1 cellular context compared by ENCODE assay signal in the genomic region with DNA sequence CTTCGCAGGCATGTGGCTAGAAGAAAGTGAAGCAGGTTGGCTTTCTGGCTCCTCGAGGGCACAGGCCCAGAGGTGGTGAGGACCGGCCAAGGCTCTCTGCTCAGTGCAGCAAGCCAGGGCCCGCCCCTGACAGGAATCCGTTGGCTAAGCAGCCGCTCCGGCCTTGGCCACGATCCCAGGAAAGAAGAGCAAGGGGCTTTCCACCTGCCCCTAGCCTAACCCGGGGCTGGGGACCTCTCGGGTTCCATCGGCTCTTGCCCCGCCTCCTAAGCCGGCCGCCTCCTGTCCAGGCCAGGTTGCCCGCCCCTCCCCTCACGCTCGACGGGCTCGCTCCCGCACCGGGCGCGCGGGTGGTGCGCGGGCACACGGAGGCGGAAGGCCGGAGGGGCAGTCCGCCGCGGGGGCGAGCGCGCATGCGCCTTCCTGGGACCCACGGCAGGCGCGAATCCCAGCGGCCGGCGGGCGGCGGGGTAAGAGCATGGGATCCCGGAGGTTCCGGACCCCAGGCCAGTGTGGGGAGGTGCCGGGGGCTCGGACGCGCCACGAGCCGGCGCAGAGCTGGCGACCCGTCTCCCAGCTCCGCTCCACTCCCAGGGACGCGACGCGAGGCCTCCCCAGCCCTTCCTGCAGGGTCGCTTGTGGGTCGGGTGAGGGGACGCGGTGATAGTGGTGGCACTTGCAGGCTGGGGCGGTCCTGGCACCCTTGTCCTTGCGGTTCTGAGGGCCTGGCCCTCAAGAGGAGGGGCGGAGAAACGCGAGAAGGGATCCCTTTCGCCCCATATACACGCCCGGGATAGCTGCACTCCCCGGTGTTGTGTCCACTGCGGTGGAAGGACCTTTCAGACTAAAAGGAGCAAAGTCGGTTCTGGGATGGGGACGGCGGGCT.
A peak's percentile ranks its signal among the peaks of the same experiment; 100 is the strongest.
TF ChIP-seq lines count a peak whose summit lies in the region.

A gene (plus strand): TSS at position 410 of the 886 bp plus-strand sequence. CDS start 3,351 bp downstream, outside the sequence.

TF ChIP-seq in HEK293, 187 proteins besides CTCF, POLR2A, EP300 and RAD21 (continued from another document and continues in another):
- TF ChIP-seq ZNF792 (tag by site-specific recombination; IDR thresholded peaks at IDR 0.05) = no peak
- no peak for TF ChIP-seq ZNF433 (tag by site-specific recombination; IDR thresholded peaks at IDR 0.05; ENCODE audit: low read depth)
- TF ChIP-seq ZNF292 (tag by site-specific recombination; IDR thresholded peaks at IDR 0.05; ENCODE audit: borderline replicate concordance, low read depth) = no peak
- TF ChIP-seq ZNF248 (tag by site-specific recombination; IDR thresholded peaks at IDR 0.05) = no peak
- peak; percentile 90 for TF ChIP-seq ZNF335 (tag by site-specific recombination; conservative IDR thresholded peaks at IDR 0.05)
- TF ChIP-seq ZNF514 (tag by site-specific recombination; IDR thresholded peaks at IDR 0.05) = no peak
- TF ChIP-seq, protein P1, sequence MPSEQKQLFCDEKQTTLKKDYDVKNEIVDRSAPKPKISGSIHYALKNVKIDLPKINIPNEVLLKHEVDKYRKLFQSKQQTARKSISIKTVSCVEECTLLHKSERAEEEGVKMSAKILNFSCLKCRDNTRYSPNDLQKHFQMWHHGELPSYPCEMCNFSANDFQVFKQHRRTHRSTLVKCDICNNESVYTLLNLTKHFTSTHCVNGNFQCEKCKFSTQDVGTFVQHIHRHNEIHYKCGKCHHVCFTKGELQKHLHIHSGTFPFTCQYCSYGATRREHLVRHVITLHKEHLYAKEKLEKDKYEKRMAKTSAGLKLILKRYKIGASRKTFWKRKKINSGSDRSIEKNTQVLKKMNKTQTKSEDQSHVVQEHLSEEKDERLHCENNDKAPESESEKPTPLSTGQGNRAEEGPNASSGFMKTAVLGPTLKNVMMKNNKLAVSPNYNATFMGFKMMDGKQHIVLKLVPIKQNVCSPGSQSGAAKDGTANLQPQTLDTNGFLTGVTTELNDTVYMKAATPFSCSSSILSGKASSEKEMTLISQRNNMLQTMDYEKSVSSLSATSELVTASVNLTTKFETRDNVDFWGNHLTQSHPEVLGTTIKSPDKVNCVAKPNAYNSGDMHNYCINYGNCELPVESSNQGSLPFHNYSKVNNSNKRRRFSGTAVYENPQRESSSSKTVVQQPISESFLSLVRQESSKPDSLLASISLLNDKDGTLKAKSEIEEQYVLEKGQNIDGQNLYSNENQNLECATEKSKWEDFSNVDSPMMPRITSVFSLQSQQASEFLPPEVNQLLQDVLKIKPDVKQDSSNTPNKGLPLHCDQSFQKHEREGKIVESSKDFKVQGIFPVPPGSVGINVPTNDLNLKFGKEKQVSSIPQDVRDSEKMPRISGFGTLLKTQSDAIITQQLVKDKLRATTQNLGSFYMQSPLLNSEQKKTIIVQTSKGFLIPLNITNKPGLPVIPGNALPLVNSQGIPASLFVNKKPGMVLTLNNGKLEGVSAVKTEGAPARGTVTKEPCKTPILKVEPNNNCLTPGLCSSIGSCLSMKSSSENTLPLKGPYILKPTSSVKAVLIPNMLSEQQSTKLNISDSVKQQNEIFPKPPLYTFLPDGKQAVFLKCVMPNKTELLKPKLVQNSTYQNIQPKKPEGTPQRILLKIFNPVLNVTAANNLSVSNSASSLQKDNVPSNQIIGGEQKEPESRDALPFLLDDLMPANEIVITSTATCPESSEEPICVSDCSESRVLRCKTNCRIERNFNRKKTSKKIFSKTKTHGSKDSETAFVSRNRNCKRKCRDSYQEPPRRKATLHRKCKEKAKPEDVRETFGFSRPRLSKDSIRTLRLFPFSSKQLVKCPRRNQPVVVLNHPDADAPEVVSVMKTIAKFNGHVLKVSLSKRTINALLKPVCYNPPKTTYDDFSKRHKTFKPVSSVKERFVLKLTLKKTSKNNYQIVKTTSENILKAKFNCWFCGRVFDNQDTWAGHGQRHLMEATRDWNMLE (tag by site-specific recombination; conservative IDR thresholded peaks at IDR 0.05; ENCODE audit: low read depth) = peak; percentile 25; the same call in 1 of the 2 replicates
- no peak for TF ChIP-seq ZNF555 (tag by site-specific recombination; conservative IDR thresholded peaks at IDR 0.05)
- TF ChIP-seq GFI1B (tag by site-specific recombination; IDR thresholded peaks at IDR 0.05) = no peak
- no peak for TF ChIP-seq ZNF16 (tag by site-specific recombination; IDR thresholded peaks at IDR 0.05; ENCODE audit: low read depth)
- TF ChIP-seq, protein P2, sequence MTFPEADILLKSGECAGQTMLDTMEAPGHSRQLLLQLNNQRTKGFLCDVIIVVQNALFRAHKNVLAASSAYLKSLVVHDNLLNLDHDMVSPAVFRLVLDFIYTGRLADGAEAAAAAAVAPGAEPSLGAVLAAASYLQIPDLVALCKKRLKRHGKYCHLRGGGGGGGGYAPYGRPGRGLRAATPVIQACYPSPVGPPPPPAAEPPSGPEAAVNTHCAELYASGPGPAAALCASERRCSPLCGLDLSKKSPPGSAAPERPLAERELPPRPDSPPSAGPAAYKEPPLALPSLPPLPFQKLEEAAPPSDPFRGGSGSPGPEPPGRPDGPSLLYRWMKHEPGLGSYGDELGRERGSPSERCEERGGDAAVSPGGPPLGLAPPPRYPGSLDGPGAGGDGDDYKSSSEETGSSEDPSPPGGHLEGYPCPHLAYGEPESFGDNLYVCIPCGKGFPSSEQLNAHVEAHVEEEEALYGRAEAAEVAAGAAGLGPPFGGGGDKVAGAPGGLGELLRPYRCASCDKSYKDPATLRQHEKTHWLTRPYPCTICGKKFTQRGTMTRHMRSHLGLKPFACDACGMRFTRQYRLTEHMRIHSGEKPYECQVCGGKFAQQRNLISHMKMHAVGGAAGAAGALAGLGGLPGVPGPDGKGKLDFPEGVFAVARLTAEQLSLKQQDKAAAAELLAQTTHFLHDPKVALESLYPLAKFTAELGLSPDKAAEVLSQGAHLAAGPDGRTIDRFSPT (tag by site-specific recombination; IDR thresholded peaks at IDR 0.05) = no peak; the same call in 1 of the 2 replicates
- TF ChIP-seq ZSCAN23 (tag by site-specific recombination; IDR thresholded peaks at IDR 0.05) = no peak
- no peak for TF ChIP-seq ZNF777 (tag by site-specific recombination; IDR thresholded peaks at IDR 0.05; ENCODE audit: borderline replicate concordance)
- peak; percentile 66; the same call in 1 of the 2 replicates for TF ChIP-seq ZNF843 (tag by site-specific recombination; IDR thresholded peaks at IDR 0.05)
- TF ChIP-seq ZNF791 (tag by site-specific recombination; IDR thresholded peaks at IDR 0.05) = no peak
- 0 out of 2 replicates have a peak, but pooled peaks have one; percentile 28 for TF ChIP-seq FEZF1 (tag by site-specific recombination; IDR thresholded peaks at IDR 0.05)
- TF ChIP-seq, protein P3, sequence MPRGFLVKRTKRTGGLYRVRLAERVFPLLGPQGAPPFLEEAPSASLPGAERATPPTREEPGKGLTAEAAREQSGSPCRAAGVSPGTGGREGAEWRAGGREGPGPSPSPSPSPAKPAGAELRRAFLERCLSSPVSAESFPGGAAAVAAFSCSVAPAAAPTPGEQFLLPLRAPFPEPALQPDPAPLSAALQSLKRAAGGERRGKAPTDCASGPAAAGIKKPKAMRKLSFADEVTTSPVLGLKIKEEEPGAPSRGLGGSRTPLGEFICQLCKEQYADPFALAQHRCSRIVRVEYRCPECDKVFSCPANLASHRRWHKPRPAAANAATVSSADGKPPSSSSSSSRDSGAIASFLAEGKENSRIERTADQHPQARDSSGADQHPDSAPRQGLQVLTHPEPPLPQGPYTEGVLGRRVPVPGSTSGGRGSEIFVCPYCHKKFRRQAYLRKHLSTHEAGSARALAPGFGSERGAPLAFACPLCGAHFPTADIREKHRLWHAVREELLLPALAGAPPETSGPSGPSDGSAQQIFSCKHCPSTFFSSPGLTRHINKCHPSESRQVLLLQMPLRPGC (tag by site-specific recombination; IDR thresholded peaks at IDR 0.05) = peak; percentile 25; the same call in 1 of the 2 replicates
- peak; percentile 73; the same call in 1 of the 2 replicates for TF ChIP-seq ZNF610 (tag by site-specific recombination; IDR thresholded peaks at IDR 0.05; ENCODE audit: borderline replicate concordance)
- TF ChIP-seq, protein P4, sequence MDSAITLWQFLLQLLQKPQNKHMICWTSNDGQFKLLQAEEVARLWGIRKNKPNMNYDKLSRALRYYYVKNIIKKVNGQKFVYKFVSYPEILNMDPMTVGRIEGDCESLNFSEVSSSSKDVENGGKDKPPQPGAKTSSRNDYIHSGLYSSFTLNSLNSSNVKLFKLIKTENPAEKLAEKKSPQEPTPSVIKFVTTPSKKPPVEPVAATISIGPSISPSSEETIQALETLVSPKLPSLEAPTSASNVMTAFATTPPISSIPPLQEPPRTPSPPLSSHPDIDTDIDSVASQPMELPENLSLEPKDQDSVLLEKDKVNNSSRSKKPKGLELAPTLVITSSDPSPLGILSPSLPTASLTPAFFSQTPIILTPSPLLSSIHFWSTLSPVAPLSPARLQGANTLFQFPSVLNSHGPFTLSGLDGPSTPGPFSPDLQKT (IDR thresholded peaks at IDR 0.05; ENCODE audit: borderline replicate concordance, low read depth, low read length) = no peak
- TF ChIP-seq ZNF510 (tag by site-specific recombination; IDR thresholded peaks at IDR 0.05; ENCODE audit: insufficient replicate concordance) = no peak
- TF ChIP-seq GLIS2 (tag by site-specific recombination; IDR thresholded peaks at IDR 0.05) = peak; percentile 66; the same call in 1 of the 2 replicates
- TF ChIP-seq ZNF121 (tag by site-specific recombination; IDR thresholded peaks at IDR 0.05) = no peak
- peak; percentile 29; the same call in 1 of the 2 replicates for TF ChIP-seq ZNF10 (tag by site-specific recombination; IDR thresholded peaks at IDR 0.05)
- TF ChIP-seq, protein P5, sequence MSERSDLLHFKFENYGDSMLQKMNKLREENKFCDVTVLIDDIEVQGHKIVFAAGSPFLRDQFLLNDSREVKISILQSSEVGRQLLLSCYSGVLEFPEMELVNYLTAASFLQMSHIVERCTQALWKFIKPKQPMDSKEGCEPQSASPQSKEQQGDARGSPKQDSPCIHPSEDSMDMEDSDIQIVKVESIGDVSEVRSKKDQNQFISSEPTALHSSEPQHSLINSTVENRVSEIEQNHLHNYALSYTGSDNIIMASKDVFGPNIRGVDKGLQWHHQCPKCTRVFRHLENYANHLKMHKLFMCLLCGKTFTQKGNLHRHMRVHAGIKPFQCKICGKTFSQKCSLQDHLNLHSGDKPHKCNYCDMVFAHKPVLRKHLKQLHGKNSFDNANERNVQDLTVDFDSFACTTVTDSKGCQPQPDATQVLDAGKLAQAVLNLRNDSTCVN (tag by site-specific recombination; optimal IDR thresholded peaks at IDR 0.05) = peak; percentile 88
- TF ChIP-seq ZNF221 (tag by site-specific recombination; IDR thresholded peaks at IDR 0.05; ENCODE audit: borderline replicate concordance) = no peak
- TF ChIP-seq, protein P6, sequence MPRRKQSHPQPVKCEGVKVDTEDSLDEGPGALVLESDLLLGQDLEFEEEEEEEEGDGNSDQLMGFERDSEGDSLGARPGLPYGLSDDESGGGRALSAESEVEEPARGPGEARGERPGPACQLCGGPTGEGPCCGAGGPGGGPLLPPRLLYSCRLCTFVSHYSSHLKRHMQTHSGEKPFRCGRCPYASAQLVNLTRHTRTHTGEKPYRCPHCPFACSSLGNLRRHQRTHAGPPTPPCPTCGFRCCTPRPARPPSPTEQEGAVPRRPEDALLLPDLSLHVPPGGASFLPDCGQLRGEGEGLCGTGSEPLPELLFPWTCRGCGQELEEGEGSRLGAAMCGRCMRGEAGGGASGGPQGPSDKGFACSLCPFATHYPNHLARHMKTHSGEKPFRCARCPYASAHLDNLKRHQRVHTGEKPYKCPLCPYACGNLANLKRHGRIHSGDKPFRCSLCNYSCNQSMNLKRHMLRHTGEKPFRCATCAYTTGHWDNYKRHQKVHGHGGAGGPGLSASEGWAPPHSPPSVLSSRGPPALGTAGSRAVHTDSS (tag by site-specific recombination; IDR thresholded peaks at IDR 0.05) = no peak
- TF ChIP-seq SP3 (tag by site-specific recombination; IDR thresholded peaks at IDR 0.05) = peak; percentile 34
- TF ChIP-seq, protein P7, sequence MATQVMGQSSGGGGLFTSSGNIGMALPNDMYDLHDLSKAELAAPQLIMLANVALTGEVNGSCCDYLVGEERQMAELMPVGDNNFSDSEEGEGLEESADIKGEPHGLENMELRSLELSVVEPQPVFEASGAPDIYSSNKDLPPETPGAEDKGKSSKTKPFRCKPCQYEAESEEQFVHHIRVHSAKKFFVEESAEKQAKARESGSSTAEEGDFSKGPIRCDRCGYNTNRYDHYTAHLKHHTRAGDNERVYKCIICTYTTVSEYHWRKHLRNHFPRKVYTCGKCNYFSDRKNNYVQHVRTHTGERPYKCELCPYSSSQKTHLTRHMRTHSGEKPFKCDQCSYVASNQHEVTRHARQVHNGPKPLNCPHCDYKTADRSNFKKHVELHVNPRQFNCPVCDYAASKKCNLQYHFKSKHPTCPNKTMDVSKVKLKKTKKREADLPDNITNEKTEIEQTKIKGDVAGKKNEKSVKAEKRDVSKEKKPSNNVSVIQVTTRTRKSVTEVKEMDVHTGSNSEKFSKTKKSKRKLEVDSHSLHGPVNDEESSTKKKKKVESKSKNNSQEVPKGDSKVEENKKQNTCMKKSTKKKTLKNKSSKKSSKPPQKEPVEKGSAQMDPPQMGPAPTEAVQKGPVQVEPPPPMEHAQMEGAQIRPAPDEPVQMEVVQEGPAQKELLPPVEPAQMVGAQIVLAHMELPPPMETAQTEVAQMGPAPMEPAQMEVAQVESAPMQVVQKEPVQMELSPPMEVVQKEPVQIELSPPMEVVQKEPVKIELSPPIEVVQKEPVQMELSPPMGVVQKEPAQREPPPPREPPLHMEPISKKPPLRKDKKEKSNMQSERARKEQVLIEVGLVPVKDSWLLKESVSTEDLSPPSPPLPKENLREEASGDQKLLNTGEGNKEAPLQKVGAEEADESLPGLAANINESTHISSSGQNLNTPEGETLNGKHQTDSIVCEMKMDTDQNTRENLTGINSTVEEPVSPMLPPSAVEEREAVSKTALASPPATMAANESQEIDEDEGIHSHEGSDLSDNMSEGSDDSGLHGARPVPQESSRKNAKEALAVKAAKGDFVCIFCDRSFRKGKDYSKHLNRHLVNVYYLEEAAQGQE (tag by site-specific recombination; IDR thresholded peaks at IDR 0.05) = no peak
- TF ChIP-seq ZNF366 (tag by site-specific recombination; conservative IDR thresholded peaks at IDR 0.05) = no peak
